ENCODE assay signal across 1 cellular context in genomic region chr19:8302734-8303133, GRCh38.
TF ChIP-seq lines count a peak whose summit lies in the region.

No MANE protein-coding gene starts in this region.

TF ChIP-seq in WTC11, 78 proteins besides CTCF, POLR2A, EP300 and RAD21 (continued from another document):
- TF ChIP-seq, protein P1, sequence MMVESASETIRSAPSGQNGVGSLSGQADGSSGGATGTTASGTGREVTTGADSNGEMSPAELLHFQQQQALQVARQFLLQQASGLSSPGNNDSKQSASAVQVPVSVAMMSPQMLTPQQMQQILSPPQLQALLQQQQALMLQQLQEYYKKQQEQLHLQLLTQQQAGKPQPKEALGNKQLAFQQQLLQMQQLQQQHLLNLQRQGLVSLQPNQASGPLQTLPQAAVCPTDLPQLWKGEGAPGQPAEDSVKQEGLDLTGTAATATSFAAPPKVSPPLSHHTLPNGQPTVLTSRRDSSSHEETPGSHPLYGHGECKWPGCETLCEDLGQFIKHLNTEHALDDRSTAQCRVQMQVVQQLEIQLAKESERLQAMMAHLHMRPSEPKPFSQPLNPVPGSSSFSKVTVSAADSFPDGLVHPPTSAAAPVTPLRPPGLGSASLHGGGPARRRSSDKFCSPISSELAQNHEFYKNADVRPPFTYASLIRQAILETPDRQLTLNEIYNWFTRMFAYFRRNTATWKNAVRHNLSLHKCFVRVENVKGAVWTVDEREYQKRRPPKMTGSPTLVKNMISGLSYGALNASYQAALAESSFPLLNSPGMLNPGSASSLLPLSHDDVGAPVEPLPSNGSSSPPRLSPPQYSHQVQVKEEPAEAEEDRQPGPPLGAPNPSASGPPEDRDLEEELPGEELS (CRISPR knock-in tag; IDR thresholded peaks at IDR 0.05): no peak
- no peak for TF ChIP-seq ZNF232 (CRISPR knock-in tag; IDR thresholded peaks at IDR 0.05)
